Comparison of ENCODE assay signal across 21 cellular contexts in the genomic region with DNA sequence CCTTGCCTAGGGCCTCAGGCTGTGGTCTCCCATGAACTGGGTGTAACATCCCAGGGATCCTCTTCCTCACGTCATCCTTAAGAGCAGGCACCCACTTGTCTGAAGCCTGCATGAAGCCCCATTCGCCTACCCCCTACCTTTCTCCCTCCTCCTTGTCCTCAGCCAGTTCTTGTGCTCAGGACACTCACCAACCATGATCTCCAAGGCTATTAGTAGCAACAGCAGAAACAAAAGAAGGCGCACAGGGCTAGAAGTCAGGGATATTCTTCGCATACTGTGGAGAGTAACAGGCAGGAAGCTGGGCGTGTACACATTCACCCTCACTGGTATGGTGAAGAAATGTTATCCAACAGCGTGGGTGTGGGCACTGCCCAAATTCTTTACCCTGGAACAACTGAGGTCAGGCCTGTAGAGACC. TPM values are rescaled to one million over a fixed set of nuclear protein-coding genes. Genes with fewer than 3 reads are reported as not detected.
DNase-seq lines count a peak whose midpoint lies in the region; ATAC-seq and TF ChIP-seq lines count a peak whose summit lies in the region.
"Had no signal": no experiment of that assay in that cellular context is flagged by ENCODE, and none has a peak within 500 bp of the region (broad histone marks: within the 10 kb centered on the region; RNA-seq: fewer than 3 reads in every experiment).

No MANE protein-coding gene starts in this region.

- no peaks in the 10 kb centered on the region for H3K27me3 ChIP-seq in Panc1 (ENCODE audit: control insufficient read depth, insufficient read depth, low read length)
- H3K27me3 ChIP-seq in esophagus squamous epithelium: no peaks in the 10 kb centered on the region
- H3K27me3 ChIP-seq in skeletal muscle tissue (ENCODE audit: control insufficient read depth in 3 of 3, insufficient read depth in 3 of 3, low read length in 3 of 3): no peaks in the 10 kb centered on the region
- H3K27me3 ChIP-seq: transverse colon had no signal

- peak overlapping the region in 2 of 3 donors; percentile 20 to 38 for H3K9ac ChIP-seq in skeletal muscle tissue (ENCODE audit: low read depth in 1 of 3, low read length in 3 of 3)

- H3K27ac ChIP-seq in HEK293 (ENCODE audit: extremely low read depth, low read depth, low read length): no peak overlapping the region
- H3K27ac ChIP-seq in Panc1 (ENCODE audit: low read length): no peak overlapping the region
- H3K27ac ChIP-seq in esophagus squamous epithelium: peak overlapping the region; percentile 61 to 71 (median 68)
- H3K27ac ChIP-seq in skeletal muscle tissue (ENCODE audit: low read depth, low read length): no peak overlapping the region
- H3K27ac ChIP-seq: transverse colon had no signal

- TF ChIP-seq POLR2A in esophagus squamous epithelium (IDR thresholded peaks at IDR 0.05) (no peak), lower leg skin (IDR thresholded peaks at IDR 0.05) (no peak)

- no peaks in the 10 kb centered on the region for H3K36me3 ChIP-seq in HEK293 (ENCODE audit: control insufficient read depth in 2 of 2, insufficient read depth in 1 of 2, low read length in 2 of 2)
- no peaks in the 10 kb centered on the region for H3K36me3 ChIP-seq in Panc1 (ENCODE audit: control insufficient read depth, insufficient read depth, low read length)
- peaks cover 0 to 14% (median 0%) of the 10 kb centered on the region in 3 donors for H3K36me3 ChIP-seq in esophagus squamous epithelium
- no peaks in the 10 kb centered on the region for H3K36me3 ChIP-seq in skeletal muscle tissue (ENCODE audit: control insufficient read depth in 3 of 3, insufficient read depth in 3 of 3, low read length in 3 of 3)
- H3K36me3 ChIP-seq: transverse colon had no signal

- CTCF ChIA-PET in HEK293 (lab: Yijun Ruan, JAX): interaction anchor here (0.6 to 1.0 kb wide), 3 partner anchors 11 to 26 kb away, joined by 3 to 4 read pairs (median 4); no protein-coding TSS in a partner anchor
- CTCF ChIA-PET in Panc1 (lab: Charles Lee): no interaction called here

- in situ Hi-C loops in Panc1 (cut with HindIII; ENCODE audit: low pct_unique_long_range_greater_than_20kb, low sequenced_read_pairs): no loop called here

- no TSS peak for BruUV-seq in Panc1 (replicated peaks; lab: Mats Ljungman, UMichigan)

- intact Hi-C loops in Panc1 (cut with micrococcal nuclease; ENCODE audit: unreplicated experiment): no loop called here
- intact Hi-C loops in esophagus squamous epithelium (cut with DNase I): no loop called here
- intact Hi-C loops in lower leg skin (cut with DNase I; ENCODE audit: low total_unique reads): no loop called here

- POLR2A ChIA-PET in HEK293 (lab: Yijun Ruan, JAX) (no interaction called here), Panc1 (lab: Charles Lee) (interaction anchor here (0.6 kb wide), 1 partner anchor 15 kb away, joined by 4 read pairs; no protein-coding TSS in a partner anchor)

- DNase-seq in Panc1 (ENCODE audit: low read depth, low spot score) (no peak), esophagus squamous epithelium (lab: John Stamatoyannopoulos, UW) (no peak), NCI-H82 (lab: John Stamatoyannopoulos, UW) (no peak), lower leg skin (ENCODE audit: low spot score in 2 of 2) (no peak)
- no peak for DNase-seq in activated CD4-positive, CD25-positive, alpha-beta regulatory T cell (lab: John Stamatoyannopoulos, UW)
- DNase-seq: activated CD4-positive, alpha-beta T cell treated with anti-CD3 and anti-CD28 coated beads, Interleukin-2, amount 10 ng/mL, durations not matched to agents 7 days and 5 days; activated naive CD4-positive, alpha-beta T cell treated with Interleukin-2 at 50 U/mL for 16 hours; anterior cingulate cortex; endodermal cell; hypothalamus; NCI-H1417; NCI-H2171; stimulated activated naive B cell treated with anti-CD40 and anti-IgM and Interleukin-4, amounts not matched to agents 10 μg/mL and 1 μg/mL and 100 μg/mL, for 72 hours; transverse colon had no signal

- TF ChIP-seq CTCF in HEK293 (tag by site-specific recombination; IDR thresholded peaks at IDR 0.05) (no peak), Panc1 (IDR thresholded peaks at IDR 0.05) (no peak), esophagus squamous epithelium (IDR thresholded peaks at IDR 0.05) (no peak), lower leg skin (IDR thresholded peaks at IDR 0.05) (no peak)

- WGBS in esophagus squamous epithelium, 2 donors: 33 to 64% methylated on average over 4 to 6 of the region's 6 CpGs
- 39 to 42% methylated on average over 6 of the region's 6 CpGs for WGBS in lower leg skin, 2 donors

- peaks cover 6% of the 10 kb centered on the region for H3K4me1 ChIP-seq in HEK293 (ENCODE audit: control insufficient read depth, insufficient read depth, low read length)
- peaks cover 11% of the 10 kb centered on the region for H3K4me1 ChIP-seq in Panc1 (ENCODE audit: control insufficient read depth, insufficient read depth, low read length)
- peaks cover 24 to 64% (median 29%) of the 10 kb centered on the region in 3 donors for H3K4me1 ChIP-seq in esophagus squamous epithelium
- peaks cover 24 to 41% (median 41%) of the 10 kb centered on the region in 3 donors for H3K4me1 ChIP-seq in skeletal muscle tissue (ENCODE audit: control insufficient read depth in 3 of 3, insufficient read depth in 3 of 3, low read length in 3 of 3)

- peak; percentile 36; the same call in 1 of the 2 replicates for ATAC-seq in Panc1
- ATAC-seq: stimulated activated naive B cell treated with anti-CD40 and anti-IgM and Interleukin-4, amounts not matched to agents 10 μg/mL and 1 μg/mL and 100 μg/mL, for 72 hours had no signal

- no peak overlapping the region for H3K4me3 ChIP-seq in HEK293 (ENCODE audit: low read depth, low read length)
- H3K4me3 ChIP-seq in Panc1 (ENCODE audit: low read depth in 2 of 2, low read length in 2 of 2): no peak overlapping the region
- no peak overlapping the region for H3K4me3 ChIP-seq in esophagus squamous epithelium
- no peak overlapping the region for H3K4me3 ChIP-seq in skeletal muscle tissue (ENCODE audit: low read length in 3 of 3)
- H3K4me3 ChIP-seq in lower leg skin (ENCODE audit: low read depth, poor library complexity, severe bottlenecking): no peak overlapping the region
- H3K4me3 ChIP-seq: transverse colon had no signal

- H3K9me3 ChIP-seq in HEK293 (ENCODE audit: control insufficient read depth, insufficient read depth, low read depth, low read length) (no peaks in the 10 kb centered on the region), Panc1 (ENCODE audit: control insufficient read depth, insufficient read depth, low read depth, low read length) (no peaks in the 10 kb centered on the region), esophagus squamous epithelium (no peaks in the 10 kb centered on the region), skeletal muscle tissue (ENCODE audit: control insufficient read depth in 3 of 3, low read length in 3 of 3) (no peaks in the 10 kb centered on the region)
- H3K9me3 ChIP-seq: transverse colon had no signal

TF ChIP-seq in HEK293, 187 proteins besides CTCF, POLR2A, EP300 and RAD21:
- TF ChIP-seq ZNF624 (tag by site-specific recombination; IDR thresholded peaks at IDR 0.05) (no peak), ZNF558 (tag by site-specific recombination; IDR thresholded peaks at IDR 0.05) (no peak), ZNF549 (tag by site-specific recombination; IDR thresholded peaks at IDR 0.05) (no peak), SETDB1 (IDR thresholded peaks at IDR 0.05; ENCODE audit: insufficient read length, low read length) (no peak), ZNF324 (tag by site-specific recombination; IDR thresholded peaks at IDR 0.05) (no peak), ZSCAN4 (tag by site-specific recombination; IDR thresholded peaks at IDR 0.05) (no peak), ZIC2 (tag by site-specific recombination; IDR thresholded peaks at IDR 0.05) (peak; percentile 51; the same call in 1 of the 2 replicates)

RNA-seq across cellular contexts. Expression of gene RAET1E, which starts 7.3 kb away (rescaled TPM):
- total RNA-seq in Panc1 (2021; ENCODE audit: unreplicated experiment) (1.8 TPM), esophagus squamous epithelium (10 to 100 TPM; 50.1 to 90.1 (median 67.9) TPM), skeletal muscle tissue (1.0 TPM), lower leg skin (10 to 100 TPM; 20.8 to 48.5 (median 36.2) TPM)
- polyA plus RNA-seq in Panc1 (2012; ENCODE audit: insufficient read length): 0.33 TPM
- total RNA-seq: activated CD4-positive, alpha-beta T cell treated with anti-CD3 and anti-CD28 coated beads, Interleukin-2, amount 10 ng/mL, durations not matched to agents 7 days and 5 days; cerebellum; endodermal cell; fibroblast of villous mesenchyme; kidney epithelial cell; neural crest cell; renal cortical epithelial cell; transverse colon had no signal

RNA-seq across cellular contexts. Expression of gene LRP11, which starts 26.5 kb away (rescaled TPM):
- total RNA-seq in Panc1 (2021; ENCODE audit: unreplicated experiment) (151 TPM), esophagus squamous epithelium (10 to 100 TPM; 40.2 to 74.9 (median 58.4) TPM), skeletal muscle tissue (15.7 TPM), lower leg skin (10 to 100 TPM; 56.0 to 98.3 (median 78.4) TPM)
- polyA plus RNA-seq in Panc1 (2012; ENCODE audit: insufficient read length): 102 TPM

RNA-seq across cellular contexts. Expression of gene RAET1G, which starts 32.3 kb away (rescaled TPM):
- 1.2 TPM for total RNA-seq in Panc1 (2021; ENCODE audit: unreplicated experiment)
- polyA plus RNA-seq in Panc1 (2012; ENCODE audit: insufficient read length): 1.4 TPM
- 10 to 100 TPM in 3 of 4 donors, 1 to 10 TPM in 1; 9.0 to 26.8 (median 13.5) TPM for total RNA-seq in esophagus squamous epithelium
- total RNA-seq in skeletal muscle tissue: not detected
- total RNA-seq in lower leg skin: 1 to 10 TPM in 2 of 4 donors, under 1 TPM in 1, not detected in 1; 0.34 to 5.5 (median 4.5) TPM
- total RNA-seq: activated CD4-positive, alpha-beta T cell treated with anti-CD3 and anti-CD28 coated beads, Interleukin-2, amount 10 ng/mL, durations not matched to agents 7 days and 5 days; cerebellum; endodermal cell; kidney epithelial cell; neural crest cell; transverse colon had no signal

RNA-seq across cellular contexts. Expression of gene ULBP2, which starts 51.2 kb away (rescaled TPM):
- 0.69 TPM for total RNA-seq in Panc1 (2021; ENCODE audit: unreplicated experiment)
- 0.63 TPM for polyA plus RNA-seq in Panc1 (2012; ENCODE audit: insufficient read length)
- 10 to 100 TPM in 1 of 4 donors, 1 to 10 TPM in 3; 2.9 to 11.1 (median 4.6) TPM for total RNA-seq in esophagus squamous epithelium
- total RNA-seq in skeletal muscle tissue: not detected
- total RNA-seq in lower leg skin: under 1 TPM in 2 of 4 donors, not detected in 2; 0.25 to 0.68 TPM
- total RNA-seq: transverse colon had no signal

Comparison
In these comparisons a context has a peak if more than half of its experiments do, and no peak if none do; other contexts are left out.
1. H3K27ac ChIP-seq: peak in esophagus squamous epithelium (4 of 4); none in HEK293 (single experiment), Panc1 (single experiment) and skeletal muscle tissue (single experiment).